10 cellular contexts compared by ENCODE assay signal in genomic region chr10:113616244-113617074, GRCh38. TPM values are rescaled to one million over a fixed set of nuclear protein-coding genes. Genes with fewer than 3 reads are reported as not detected.
DNase-seq lines count a peak whose midpoint lies in the region; ATAC-seq, FAIRE-seq and TF ChIP-seq lines count a peak whose summit lies in the region.
"Had no signal": no experiment of that assay in that cellular context is flagged by ENCODE, and none has a peak within 500 bp of the region (broad histone marks: within the 10 kb centered on the region; RNA-seq: fewer than 3 reads in every experiment).

No MANE protein-coding gene starts in this region.

- no peak overlapping the region for H3K27ac Mint-ChIP-seq in astrocyte (ENCODE audit: unreplicated experiment)
- H3K27ac Mint-ChIP-seq: activated naive CD8-positive, alpha-beta T cell treated with anti-CD3 and anti-CD28 coated beads, Interleukin-2, amount 10 ng/mL, durations not matched to agents 7 days and 5 days had no signal

- H3K4me2 ChIP-seq in HCT116 (ENCODE audit: low read length) (no peak overlapping the region; the same call in 1 of the 2 replicates), astrocyte (ENCODE audit: low read length) (no peak overlapping the region)

- H3K36me3 ChIP-seq in HCT116 (ENCODE audit: control insufficient read depth in 1 of 2, insufficient read depth in 2 of 2, low read length in 2 of 2) (no peaks in the 10 kb centered on the region), astrocyte (ENCODE audit: insufficient read depth, low read length) (no peaks in the 10 kb centered on the region), right lobe of liver (no peaks in the 10 kb centered on the region), upper lobe of left lung (no peaks in the 10 kb centered on the region)

- H3K36me3 Mint-ChIP-seq in astrocyte (ENCODE audit: low read depth, unreplicated experiment), result no peaks in the 10 kb centered on the region
- H3K36me3 Mint-ChIP-seq: activated naive CD8-positive, alpha-beta T cell treated with anti-CD3 and anti-CD28 coated beads, Interleukin-2, amount 10 ng/mL, durations not matched to agents 7 days and 5 days had no signal

- TF ChIP-seq POLR2A in HCT116 (IDR thresholded peaks at IDR 0.05; ENCODE audit: borderline replicate concordance, extremely low read depth, insufficient read depth, insufficient read length), result no peak
- no peak for TF ChIP-seq POLR2A in right lobe of liver (IDR thresholded peaks at IDR 0.05)
- TF ChIP-seq POLR2A in GM12892 (IDR thresholded peaks at IDR 0.05; ENCODE audit: low read depth, low read length), result no peak
- TF ChIP-seq POLR2A in upper lobe of left lung (IDR thresholded peaks at IDR 0.05), result no peak

- POLR2A ChIA-PET in HCT116 (lab: Charles Lee), result no interaction called here

- BruUV-seq in HCT116 (replicated peaks; lab: Mats Ljungman, UMichigan), result no TSS peak

- TF ChIP-seq CTCF in HCT116 (IDR thresholded peaks at IDR 0.05 in 2 of 3, conservative IDR thresholded peaks at IDR 0.05 in 1 of 3; ENCODE audit: borderline replicate concordance in 1 of 3, insufficient read depth in 1 of 3, low read depth in 2 of 3, low read length in 2 of 3), result peak; percentile 53 to 95 (median 88); a peak in 5 of 6 replicates
- TF ChIP-seq CTCF in astrocyte (IDR thresholded peaks at IDR 0.05; ENCODE audit: insufficient read depth, low read depth, low read length), result peak; percentile 37
- TF ChIP-seq CTCF in right lobe of liver (IDR thresholded peaks at IDR 0.05), result peak; percentile 32 to 57 (median 47)
- TF ChIP-seq CTCF in upper lobe of left lung (IDR thresholded peaks at IDR 0.05), result no peak

- DNase-seq in COLO829 (ENCODE audit: low spot score), result peak; percentile 27
- peak; percentile 16 for DNase-seq in HCT116 (ENCODE audit: low read depth, low spot score)
- DNase-seq in astrocyte (ENCODE audit: low read depth), result no peak
- no peak for DNase-seq in right lobe of liver
- no peak for DNase-seq in stimulated activated CD4-positive, alpha-beta T cell treated with anti-CD3 and anti-CD28 coated beads, Interleukin-4, amount 100 ng/mL, for 4 hours
- no peak for DNase-seq in GM12892 (ENCODE audit: insufficient read length)
- no peak for DNase-seq in upper lobe of left lung
- DNase-seq: activated naive CD8-positive, alpha-beta T cell treated with anti-CD3 and anti-CD28 coated beads, Interleukin-2, amount 10 ng/mL, durations not matched to agents 7 days and 5 days; SW 1271 had no signal

- H3K27me3 ChIP-seq in HCT116 (ENCODE audit: insufficient read depth, low read length), result peaks cover 37% of the 10 kb centered on the region
- peaks cover 31% of the 10 kb centered on the region for H3K27me3 ChIP-seq in astrocyte (ENCODE audit: insufficient read depth, low read length)
- no peaks in the 10 kb centered on the region for H3K27me3 ChIP-seq in right lobe of liver
- peaks cover 0 to 5% (median 0%) of the 10 kb centered on the region in 4 donors for H3K27me3 ChIP-seq in upper lobe of left lung

- FAIRE-seq in astrocyte (lab: Jason Lieb, UNC) (no peak), GM12892 (lab: Jason Lieb, UNC) (no peak)

- no peak overlapping the region for H3K4me3 Mint-ChIP-seq in astrocyte (ENCODE audit: unreplicated experiment)
- H3K4me3 Mint-ChIP-seq: activated naive CD8-positive, alpha-beta T cell treated with anti-CD3 and anti-CD28 coated beads, Interleukin-2, amount 10 ng/mL, durations not matched to agents 7 days and 5 days had no signal

- H3K27me3 Mint-ChIP-seq in astrocyte (ENCODE audit: low read depth, unreplicated experiment), result peaks cover 70% of the 10 kb centered on the region

- peak; percentile 67 for TF ChIP-seq RAD21 in HCT116 (IDR thresholded peaks at IDR 0.05; ENCODE audit: low read depth)

- H3K79me2 ChIP-seq in HCT116 (ENCODE audit: insufficient read depth, low read length) (no peaks in the 10 kb centered on the region), astrocyte (ENCODE audit: insufficient read depth, low read length) (no peaks in the 10 kb centered on the region)

- H2AFZ ChIP-seq in HCT116 (ENCODE audit: low read depth, low read length, poor library complexity, severe bottlenecking) (peak overlapping the region; percentile 55), astrocyte (ENCODE audit: low read depth, low read length) (no peak overlapping the region)

- CTCF ChIA-PET in HCT116 (lab: Charles Lee), result interaction anchor here (0.6 to 1.7 kb wide), 4 partner anchors 9 to 63 kb away, joined by 3 to 12 read pairs (median 5); no protein-coding TSS in a partner anchor

- H3K9me3 Mint-ChIP-seq in astrocyte (ENCODE audit: unreplicated experiment), result no peaks in the 10 kb centered on the region
- H3K9me3 Mint-ChIP-seq: activated naive CD8-positive, alpha-beta T cell treated with anti-CD3 and anti-CD28 coated beads, Interleukin-2, amount 10 ng/mL, durations not matched to agents 7 days and 5 days had no signal

- peak; percentile 71 for ATAC-seq in HCT116
- peak in 3 of 4 donors; percentile 25 to 67 (median 47) for ATAC-seq in right lobe of liver
- no peak for ATAC-seq in GM18907 (IDR thresholded peaks at IDR 0.05; ENCODE audit: unreplicated experiment)
- no peak for ATAC-seq in upper lobe of left lung (ENCODE audit: low FRiP score in 2 of 2)

- H3K9ac ChIP-seq in HCT116 (ENCODE audit: low read length) (no peak overlapping the region), astrocyte (ENCODE audit: low read length) (no peak overlapping the region)

- no peaks in the 10 kb centered on the region for H3K9me3 ChIP-seq in HCT116 (ENCODE audit: control insufficient read depth in 1 of 2, insufficient read depth in 1 of 2, low read depth in 1 of 2, low read length in 2 of 2)
- H3K9me3 ChIP-seq in astrocyte (ENCODE audit: insufficient read depth, low read depth, low read length), result no peaks in the 10 kb centered on the region
- H3K9me3 ChIP-seq in right lobe of liver, result no peaks in the 10 kb centered on the region
- no peaks in the 10 kb centered on the region for H3K9me3 ChIP-seq in upper lobe of left lung

- no peaks in the 10 kb centered on the region for H3K9me2 ChIP-seq in HCT116 (ENCODE audit: insufficient read depth)

- RAD21 ChIA-PET in HCT116 (lab: Charles Lee; ENCODE audit: low non-redundant PET in 1 of 2, low total read pairs in 2 of 2, uncharacterized antibody in 2 of 2, unreplicated experiment in 2 of 2), result no interaction called here

- no peaks in the 10 kb centered on the region for H3K4me1 ChIP-seq in HCT116 (ENCODE audit: control insufficient read depth in 1 of 2, insufficient read depth in 2 of 2, low read length in 2 of 2)
- no peaks in the 10 kb centered on the region for H3K4me1 ChIP-seq in astrocyte (ENCODE audit: insufficient read depth, low read length)
- peaks cover 0 to 13% (median 0%) of the 10 kb centered on the region in 4 donors for H3K4me1 ChIP-seq in right lobe of liver
- no peaks in the 10 kb centered on the region for H3K4me1 ChIP-seq in upper lobe of left lung

- H3K27ac ChIP-seq in HCT116 (ENCODE audit: low read depth, low read length), result no peak overlapping the region
- no peak overlapping the region for H3K27ac ChIP-seq in astrocyte (ENCODE audit: low read depth, low read length)
- no peak overlapping the region for H3K27ac ChIP-seq in right lobe of liver
- H3K27ac ChIP-seq in upper lobe of left lung, result no peak overlapping the region

- H3K4me1 Mint-ChIP-seq in astrocyte (ENCODE audit: low read depth, unreplicated experiment), result peaks cover 7% of the 10 kb centered on the region
- H3K4me1 Mint-ChIP-seq: activated naive CD8-positive, alpha-beta T cell treated with anti-CD3 and anti-CD28 coated beads, Interleukin-2, amount 10 ng/mL, durations not matched to agents 7 days and 5 days had no signal

- no peaks in the 10 kb centered on the region for H4K20me1 ChIP-seq in HCT116 (ENCODE audit: insufficient read depth)
- no peaks in the 10 kb centered on the region for H4K20me1 ChIP-seq in astrocyte (ENCODE audit: insufficient read depth, low read length)

- whole genome bisulfite sequencing in right lobe of liver (ENCODE audit: insufficient coverage, low coverage, low lambda C conversion rate, missing lambda C conversion rate), result 20% methylated on average over 5 of the region's 5 CpGs
- WGBS in upper lobe of left lung, 2 donors, result 20 to 24% methylated on average over 5 of the region's 5 CpGs

- no peak for TF ChIP-seq EP300 in upper lobe of left lung (IDR thresholded peaks at IDR 0.05)

- intact Hi-C loops in HCT116 (cut with micrococcal nuclease) (no loop called here), right lobe of liver (cut with DNase I) (no loop called here)

- H3K4me3 ChIP-seq in HCT116 (replicated peaks in 1 of 2; ENCODE audit: low read depth in 1 of 2, low read length in 2 of 2) (no peak overlapping the region), astrocyte (ENCODE audit: insufficient read depth, low read depth, low read length) (no peak overlapping the region), right lobe of liver (no peak overlapping the region), upper lobe of left lung (no peak overlapping the region)

TF ChIP-seq in HCT116, 20 proteins besides CTCF, POLR2A, EP300 and RAD21 (continues in another document):
- no peak for TF ChIP-seq ZFX (IDR thresholded peaks at IDR 0.05)
- no peak for TF ChIP-seq MAX (IDR thresholded peaks at IDR 0.05)
- no peak for TF ChIP-seq FOSL1 (IDR thresholded peaks at IDR 0.05; ENCODE audit: low read depth)

RNA-seq across cellular contexts. Expression of gene NRAP, which starts 47.4 kb away (rescaled TPM):
- total RNA-seq in HCT116 (2021; ENCODE audit: unreplicated experiment) (not detected), astrocyte (not detected in 2 replicates), right lobe of liver (1 to 10 TPM in 1 of 6 experiments, under 1 TPM in 4, not detected in 1; 0.07 to 1.9 (median 0.22) TPM), upper lobe of left lung (under 1 TPM in 1 of 6 donors, not detected in 5; 0.11 TPM)
- polyA plus RNA-seq in HCT116 (2012), result 0.03 and 0.04 TPM in 2 replicates
- not detected for polyA plus RNA-seq in GM12892 (2012; ENCODE audit: missing spikeins)
- total RNA-seq: activated naive CD8-positive, alpha-beta T cell treated with anti-CD3 and anti-CD28 coated beads, Interleukin-2, amount 10 ng/mL, durations not matched to agents 7 days and 5 days had no signal

Comparison
In these comparisons a context has a peak if more than half of its experiments do, and no peak if none do; other contexts are left out.
1. DNase-seq: peak in COLO829 (single experiment) and HCT116 (single experiment); none in astrocyte (single experiment), right lobe of liver (0 of 3), stimulated activated CD4-positive, alpha-beta T cell treated with anti-CD3 and anti-CD28 coated beads, Interleukin-4, amount 100 ng/mL, for 4 hours (0 of 2), GM12892 (single experiment) and upper lobe of left lung (0 of 2).
2. ATAC-seq: peak in HCT116 (single experiment) and right lobe of liver (3 of 4); none in GM18907 (single experiment) and upper lobe of left lung (0 of 2).
3. CTCF ChIP-seq: peak in HCT116 (3 of 3), astrocyte (single experiment) and right lobe of liver (4 of 4); none in upper lobe of left lung (0 of 6).